Comparison of ENCODE assay signal across 8 cellular contexts in the genomic region with DNA sequence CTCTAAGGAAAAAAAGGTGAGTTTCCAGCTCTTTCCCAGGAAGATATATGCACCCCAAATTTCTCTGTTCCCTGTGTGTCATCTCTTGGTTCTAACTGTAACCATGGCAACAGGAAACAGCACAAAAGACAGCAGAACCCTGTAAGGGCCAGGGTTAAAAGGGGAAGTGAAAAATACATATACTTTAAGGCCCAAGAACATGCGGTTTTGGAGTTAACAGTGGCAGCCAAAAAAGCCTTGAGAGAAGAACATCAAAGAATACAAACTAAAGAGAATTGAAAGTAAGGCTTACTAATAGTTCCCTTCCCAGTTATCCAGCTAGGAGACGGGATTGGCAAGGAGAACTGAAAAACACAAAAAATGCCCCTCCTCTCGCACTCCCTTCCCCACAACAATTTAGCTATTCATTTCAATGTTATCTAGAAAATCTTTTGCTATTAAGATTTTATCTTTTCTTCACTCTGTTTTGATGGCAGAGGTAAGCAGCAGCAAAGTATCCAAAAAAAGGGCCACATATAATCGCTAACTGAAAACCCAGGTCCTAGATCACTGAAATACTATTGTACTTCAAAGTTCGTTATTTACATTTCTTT. TPM values are rescaled to one million over a fixed set of nuclear protein-coding genes. Genes with fewer than 3 reads are reported as not detected.
A peak's percentile ranks its signal among the peaks of the same experiment; 100 is the strongest.
DNase-seq lines count a peak whose midpoint lies in the region; ATAC-seq and TF ChIP-seq lines count a peak whose summit lies in the region.

No MANE protein-coding gene starts in this region.

- DNase-seq in ACHN (peak; percentile 16), Panc1 (ENCODE audit: low read depth, low spot score) (no peak), NCI-H1436 (lab: John Stamatoyannopoulos, UW) (no peak)
- peak in 9 of 10 donors; percentile 32 to 83 (median 68) for DNase-seq in naive thymus-derived CD8-positive, alpha-beta T cell
- DNase-seq in stimulated activated CD4-positive, alpha-beta T cell treated with anti-CD3 and anti-CD28 coated beads, Interleukin-4, amount 100 ng/mL, for 1 hour, result no peak

- H3K36me3 Mint-ChIP-seq in dendritic cell treated with granulocyte-macrophage colony-stimulating factor and Interleukin-4, amounts not matched to agents 40 ng/mL and 50 ng/mL, for 4 days (ENCODE audit: low read depth), result peaks cover 46% of the 10 kb centered on the region
- peaks cover 4 to 41% (median 5%) of the 10 kb centered on the region in 3 donors for H3K36me3 Mint-ChIP-seq in naive thymus-derived CD8-positive, alpha-beta T cell

- peaks cover 58% of the 10 kb centered on the region for H3K4me1 Mint-ChIP-seq in dendritic cell treated with granulocyte-macrophage colony-stimulating factor and Interleukin-4, amounts not matched to agents 40 ng/mL and 50 ng/mL, for 4 days (ENCODE audit: low read depth)
- H3K4me1 Mint-ChIP-seq in naive thymus-derived CD8-positive, alpha-beta T cell, result peaks cover 40 to 67% (median 62%) of the 10 kb centered on the region in 4 donors

- ATAC-seq in GM18505 (IDR thresholded peaks at IDR 0.05; ENCODE audit: unreplicated experiment) (peak; percentile 50), HG02885 (IDR thresholded peaks at IDR 0.05; ENCODE audit: poor library complexity, unreplicated experiment) (peak; percentile 69), Panc1 (no peak)
- peak; percentile 54 to 55 for ATAC-seq in naive thymus-derived CD8-positive, alpha-beta T cell

- H3K27ac ChIP-seq in Panc1 (ENCODE audit: low read length), result peak overlapping the region; percentile 99

- CTCF ChIA-PET in Panc1 (lab: Charles Lee), result no interaction called here

- peak overlapping the region; percentile 96 for H3K27ac Mint-ChIP-seq in dendritic cell treated with granulocyte-macrophage colony-stimulating factor and Interleukin-4, amounts not matched to agents 40 ng/mL and 50 ng/mL, for 4 days
- peak overlapping the region; percentile 97 to 100 (median 99) for H3K27ac Mint-ChIP-seq in naive thymus-derived CD8-positive, alpha-beta T cell

- peaks cover 7% of the 10 kb centered on the region; the same call in 1 of the 2 replicates for H3K36me3 ChIP-seq in Panc1 (ENCODE audit: control insufficient read depth, insufficient read depth, low read length)

- H3K27me3 ChIP-seq in Panc1 (ENCODE audit: control insufficient read depth, insufficient read depth, low read length), result no peaks in the 10 kb centered on the region

- POLR2A ChIA-PET in Panc1 (lab: Charles Lee), result no interaction called here
- POLR2A ChIA-PET in naive thymus-derived CD8-positive, alpha-beta T cell (lab: Charles Lee), result interaction anchor here (1.1 to 3.4 kb wide), 2 partner anchors 20 to 88 kb away, joined by 3 to 18 read pairs; a partner anchor contains a TSS

- BruUV-seq in Panc1 (replicated peaks; lab: Mats Ljungman, UMichigan), result TSS peak; percentile 67

- H3K27me3 Mint-ChIP-seq in dendritic cell treated with granulocyte-macrophage colony-stimulating factor and Interleukin-4, amounts not matched to agents 40 ng/mL and 50 ng/mL, for 4 days, result no peaks in the 10 kb centered on the region
- H3K27me3 Mint-ChIP-seq in naive thymus-derived CD8-positive, alpha-beta T cell, result peaks cover 0 to 8% (median 0%) of the 10 kb centered on the region in 5 donors

- in situ Hi-C loops in ACHN (cut with HindIII; ENCODE audit: low pct_ligation_motif_present, low pct_unique_long_range_greater_than_20kb, low sequenced_read_pairs) (no loop called here), Panc1 (cut with HindIII; ENCODE audit: low pct_unique_long_range_greater_than_20kb, low sequenced_read_pairs) (no loop called here)

- intact Hi-C loops in Panc1 (cut with micrococcal nuclease; ENCODE audit: unreplicated experiment), result no loop called here
- intact Hi-C loops in dendritic cell treated with granulocyte-macrophage colony-stimulating factor and Interleukin-4, amounts not matched to agents 40 ng/mL and 50 ng/mL, for 4 days (cut with micrococcal nuclease), result no loop called here

- peak overlapping the region; percentile 86 for H3K4me3 Mint-ChIP-seq in dendritic cell treated with granulocyte-macrophage colony-stimulating factor and Interleukin-4, amounts not matched to agents 40 ng/mL and 50 ng/mL, for 4 days
- peak overlapping the region; percentile 86 to 100 (median 96) for H3K4me3 Mint-ChIP-seq in naive thymus-derived CD8-positive, alpha-beta T cell

- TF ChIP-seq CTCF in Panc1 (IDR thresholded peaks at IDR 0.05), result no peak

- H3K9me3 Mint-ChIP-seq in dendritic cell treated with granulocyte-macrophage colony-stimulating factor and Interleukin-4, amounts not matched to agents 40 ng/mL and 50 ng/mL, for 4 days, result no peaks in the 10 kb centered on the region
- peaks cover 0 to 5% (median 0%) of the 10 kb centered on the region in 9 donors for H3K9me3 Mint-ChIP-seq in naive thymus-derived CD8-positive, alpha-beta T cell

- no peak for TF ChIP-seq POLR2A in GM18505 (IDR thresholded peaks at IDR 0.05; ENCODE audit: borderline replicate concordance, extremely low read depth, insufficient read depth, insufficient read length)

- H3K9me3 ChIP-seq in Panc1 (ENCODE audit: control insufficient read depth, insufficient read depth, low read depth, low read length), result no peaks in the 10 kb centered on the region

- H3K4me3 ChIP-seq in Panc1 (ENCODE audit: low read depth in 2 of 2, low read length in 2 of 2), result peak overlapping the region; percentile 68 to 73

- peaks cover 9% of the 10 kb centered on the region for H3K4me1 ChIP-seq in Panc1 (ENCODE audit: control insufficient read depth, insufficient read depth, low read length)

RNA-seq across cellular contexts. Expression of a gene that starts 1.5 kb away (rescaled TPM):
- 58.0 TPM for total RNA-seq in Panc1 (2021; ENCODE audit: unreplicated experiment)
- polyA plus RNA-seq in Panc1 (2012; ENCODE audit: insufficient read length), result 46.6 TPM
- 10 to 100 TPM; 91.0 to 92.0 TPM for total RNA-seq in naive thymus-derived CD8-positive, alpha-beta T cell
- 100 to 1,000 TPM in 2 of 3 donors, 10 to 100 TPM in 1; 75.9 to 126 (median 103) TPM for polyA plus RNA-seq in naive thymus-derived CD8-positive, alpha-beta T cell

RNA-seq across cellular contexts. Expression of a gene that starts 31.4 kb away (rescaled TPM):
- 84.6 TPM for total RNA-seq in Panc1 (2021; ENCODE audit: unreplicated experiment)
- polyA plus RNA-seq in Panc1 (2012; ENCODE audit: insufficient read length), result 89.9 TPM
- total RNA-seq in naive thymus-derived CD8-positive, alpha-beta T cell, result 10 to 100 TPM; 38.8 to 39.7 TPM
- polyA plus RNA-seq in naive thymus-derived CD8-positive, alpha-beta T cell, result 10 to 100 TPM; 20.3 to 27.4 (median 21.8) TPM

Comparison
In these comparisons a context has a peak if more than half of its experiments do, and no peak if none do; other contexts are left out.
1. DNase-seq: peak in ACHN (single experiment) and naive thymus-derived CD8-positive, alpha-beta T cell (9 of 10); none in Panc1 (single experiment), NCI-H1436 (single experiment) and stimulated activated CD4-positive, alpha-beta T cell treated with anti-CD3 and anti-CD28 coated beads, Interleukin-4, amount 100 ng/mL, for 1 hour (single experiment).